Comparison of ENCODE assay signal across 8 cellular contexts in the genomic region with DNA sequence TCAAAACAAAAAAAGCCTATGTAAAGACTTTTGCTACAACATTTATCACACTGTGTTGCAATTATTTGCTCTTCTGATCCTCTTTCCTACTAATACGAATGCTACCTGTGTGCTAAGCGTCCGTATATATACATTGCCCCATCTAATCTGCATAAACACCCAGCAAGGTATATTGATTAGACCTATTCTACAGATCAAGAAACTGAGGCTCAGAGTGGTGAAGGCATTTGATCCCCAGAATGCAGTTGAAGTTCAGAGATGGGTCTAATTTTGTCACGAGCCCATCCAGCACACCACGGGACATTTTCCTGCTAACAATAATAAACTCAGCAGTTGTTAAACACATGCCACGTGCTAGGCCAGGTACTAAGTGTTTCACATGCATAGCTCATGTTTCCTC.
"Had no signal": no experiment of that assay in that cellular context is flagged by ENCODE, and none has a peak within 500 bp of the region (broad histone marks: within the 10 kb centered on the region; RNA-seq: fewer than 3 reads in every experiment).

No MANE protein-coding gene starts in this region.

- FAIRE-seq: G401.6, GM12878, GM12891, GM12892, GM18507, GM19239 had no signal

- H3K4me3 ChIP-seq: GM12878 had no signal

- DNase-seq: GDM1, GF-D8 had no signal

- ATAC-seq: GM12878 had no signal
